ENCODE assay signal across 28 cellular contexts in genomic region chr1:223276029-223276428, GRCh38.
"Had no signal": no experiment of that assay in that cellular context is flagged by ENCODE, and none has a peak within 500 bp of the region (broad histone marks: within the 10 kb centered on the region; RNA-seq: fewer than 3 reads in every experiment).

No MANE protein-coding gene starts in this region.

- H3K27me3 Mint-ChIP-seq: activated CD4-positive, alpha-beta memory T cell treated with anti-CD3 and anti-CD28 coated beads for 36 hours; stimulated activated naive CD8-positive, alpha-beta T cell treated with anti-CD3 and anti-CD28 coated beads, Interleukin-15, Interleukin-2, amounts not matched to agents 100 ng/mL and 50 ng/mL, for 24 hours; T-cell had no signal

- H3K4me1 ChIP-seq: esophagus muscularis mucosa, foreskin keratinocyte, heart left ventricle, thyroid gland, upper lobe of right lung had no signal

- DNase-seq: activated B cell treated with CpG ODN at 0.5 μM for 24 hours; activated CD4-positive, alpha-beta memory T cell treated with anti-CD3 and anti-CD28 coated beads for 36 hours; activated CD4-positive, alpha-beta T cell treated with anti-CD3 and anti-CD28 coated beads for 4 hours; activated effector memory CD4-positive, alpha-beta T cell treated with Interleukin-2 at 50 U/mL for 16 hours; activated naive CD4-positive, alpha-beta T cell treated with anti-CD3 and anti-CD28 coated beads, Interleukin-2, amount 50 U/mL, for 16 hours; activated T-cell treated with anti-CD3 and anti-CD28 coated beads, Interleukin-2, amount 50 U/mL, for 48 hours; anterior cingulate cortex; foreskin keratinocyte; heart left ventricle; hypothalamus; immature natural killer cell; kidney; left colon; mammary epithelial cell; right lobe of liver; stimulated activated CD4-positive, alpha-beta T cell treated with anti-CD3 and anti-CD28 coated beads, Interleukin-12 subunit alpha, Interleukin-12 subunit beta, amount 100 ng/mL, for 4 hours; stimulated activated CD4-positive, alpha-beta T cell treated with anti-CD3 and anti-CD28 coated beads, Interleukin-4, amount 100 ng/mL, for 1 hour; T-cell; thyroid gland; upper lobe of right lung had no signal

- ATAC-seq: foreskin keratinocyte, heart left ventricle, right lobe of liver, T-cell, upper lobe of right lung had no signal

- H3K9me3 ChIP-seq: esophagus muscularis mucosa, heart left ventricle, neutrophil, right lobe of liver, thyroid gland, upper lobe of right lung had no signal

- H3K27ac Mint-ChIP-seq: activated B cell treated with CpG ODN at 0.5 μM for 24 hours; activated CD4-positive, alpha-beta memory T cell treated with anti-CD3 and anti-CD28 coated beads for 36 hours; dendritic cell treated with granulocyte-macrophage colony-stimulating factor and Interleukin-4, amounts not matched to agents 40 ng/mL and 50 ng/mL, for 4 days; immature natural killer cell; nephron; progenitor cell of endocrine pancreas; stimulated activated naive CD8-positive, alpha-beta T cell treated with anti-CD3 and anti-CD28 coated beads, Interleukin-15, Interleukin-2, amounts not matched to agents 100 ng/mL and 50 ng/mL, for 24 hours; T-cell had no signal

- H3K4me3 Mint-ChIP-seq: activated B cell treated with CpG ODN at 0.5 μM for 24 hours; activated CD4-positive, alpha-beta memory T cell treated with anti-CD3 and anti-CD28 coated beads for 36 hours; central memory CD8-positive, alpha-beta T cell; dendritic cell treated with granulocyte-macrophage colony-stimulating factor and Interleukin-4, amounts not matched to agents 40 ng/mL and 50 ng/mL, for 4 days; immature natural killer cell; nephron; stimulated activated naive CD8-positive, alpha-beta T cell treated with anti-CD3 and anti-CD28 coated beads, Interleukin-15, Interleukin-2, amounts not matched to agents 100 ng/mL and 50 ng/mL, for 24 hours; T-cell had no signal

- H3K9me3 Mint-ChIP-seq: activated B cell treated with CpG ODN at 0.5 μM for 24 hours; activated CD4-positive, alpha-beta memory T cell treated with anti-CD3 and anti-CD28 coated beads for 36 hours; central memory CD8-positive, alpha-beta T cell; dendritic cell treated with granulocyte-macrophage colony-stimulating factor and Interleukin-4, amounts not matched to agents 40 ng/mL and 50 ng/mL, for 4 days; immature natural killer cell; T-cell had no signal

- H3K27ac ChIP-seq: esophagus muscularis mucosa, foreskin keratinocyte, heart left ventricle, neutrophil, right lobe of liver, skin epidermis, thyroid gland, upper lobe of right lung had no signal

- H3K27me3 ChIP-seq: esophagus muscularis mucosa, heart left ventricle, neutrophil, right lobe of liver, thyroid gland, upper lobe of right lung had no signal

- H3K4me3 ChIP-seq: esophagus muscularis mucosa, heart left ventricle, right lobe of liver, skin epidermis, thyroid gland, upper lobe of right lung had no signal

- H3K36me3 ChIP-seq: esophagus muscularis mucosa, heart left ventricle, neutrophil, right lobe of liver, thyroid gland, upper lobe of right lung had no signal

- H3K36me3 Mint-ChIP-seq: activated CD4-positive, alpha-beta memory T cell treated with anti-CD3 and anti-CD28 coated beads for 36 hours; immature natural killer cell; T-cell had no signal

- H3K4me1 Mint-ChIP-seq: activated B cell treated with CpG ODN at 0.5 μM for 24 hours; central memory CD8-positive, alpha-beta T cell; immature natural killer cell; nephron had no signal
